In genomic region chr7:4025211-4025610, GRCh38 we compare ENCODE assay signal across 1 cellular context.
TF ChIP-seq lines count a peak whose summit lies in the region.

No MANE protein-coding gene starts in this region.

TF ChIP-seq in GM23338, 12 proteins besides CTCF, POLR2A, EP300 and RAD21 (continued from another document):
- TF ChIP-seq ZNF462 (CRISPR knock-in tag; IDR thresholded peaks at IDR 0.05), result no peak
- no peak for TF ChIP-seq ZNF331 (CRISPR knock-in tag; IDR thresholded peaks at IDR 0.05; ENCODE audit: low read depth)
- TF ChIP-seq POLR2AphosphoS5 (IDR thresholded peaks at IDR 0.05; ENCODE audit: low read depth), result no peak
- no peak for TF ChIP-seq NANOG (IDR thresholded peaks at IDR 0.05; ENCODE audit: borderline replicate concordance)
- no peak for TF ChIP-seq ZNF114 (CRISPR knock-in tag; IDR thresholded peaks at IDR 0.05)
- no peak for TF ChIP-seq STAT1 (IDR thresholded peaks at IDR 0.05; ENCODE audit: unreplicated experiment)
- TF ChIP-seq EZH2 (IDR thresholded peaks at IDR 0.05; ENCODE audit: low read depth, unreplicated experiment), result no peak
- TF ChIP-seq JUNB (IDR thresholded peaks at IDR 0.05; ENCODE audit: unreplicated experiment), result no peak
- no peak for TF ChIP-seq CREB1 (CRISPR knock-in tag; IDR thresholded peaks at IDR 0.05; ENCODE audit: low read depth)
- no peak for TF ChIP-seq EZH2phosphoT487 (IDR thresholded peaks at IDR 0.05; ENCODE audit: unreplicated experiment)
- TF ChIP-seq ETS1 (IDR thresholded peaks at IDR 0.05), result no peak
